Comparison of ENCODE assay signal across 24 cellular contexts in the genomic region with DNA sequence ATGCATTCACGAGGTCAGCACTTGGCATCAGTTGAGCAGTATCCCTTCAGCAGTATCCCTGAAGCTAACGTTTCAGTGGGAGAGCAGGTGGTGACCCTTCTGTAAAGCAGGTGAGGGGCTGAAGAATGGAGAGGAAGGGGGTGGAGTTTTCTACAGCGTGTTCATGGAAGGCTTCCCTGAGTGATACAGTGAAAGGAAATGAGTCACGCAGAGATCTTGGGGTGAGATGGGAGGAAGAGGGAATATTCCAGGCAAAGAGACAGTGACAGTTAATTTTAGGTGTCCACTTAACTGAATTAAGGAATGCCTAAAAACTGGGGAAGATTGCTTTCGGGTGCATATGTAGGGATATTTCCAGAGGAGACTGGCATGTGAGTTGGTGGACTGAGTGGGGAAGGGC. TPM values are rescaled to one million over a fixed set of nuclear protein-coding genes. Genes with fewer than 3 reads are reported as not detected.
DNase-seq lines count a peak whose midpoint lies in the region; ATAC-seq, FAIRE-seq and TF ChIP-seq lines count a peak whose summit lies in the region.
"Had no signal": no experiment of that assay in that cellular context is flagged by ENCODE, and none has a peak within 500 bp of the region (broad histone marks: within the 10 kb centered on the region; RNA-seq: fewer than 3 reads in every experiment).

No MANE protein-coding gene starts in this region.

- ATAC-seq in foreskin keratinocyte (peak; percentile 37), GM18868 (IDR thresholded peaks at IDR 0.05; ENCODE audit: unreplicated experiment) (no peak)
- ATAC-seq: A549, GM23338, SK-N-SH treated with all-trans-retinoic acid at 6 μM for 48 hours, T-cell had no signal

- peak; percentile 59 for FAIRE-seq in RCC 7860 (lab: Jason Lieb, UNC)
- FAIRE-seq: A549 had no signal

- peaks cover 5% of the 10 kb centered on the region for H3K27me3 ChIP-seq in foreskin keratinocyte
- H3K27me3 ChIP-seq: MG63 had no signal

- no peak overlapping the region for H3K27ac ChIP-seq in foreskin keratinocyte
- H3K27ac ChIP-seq: A549, KMS-11 had no signal

- no peaks in the 10 kb centered on the region for H3K4me1 ChIP-seq in foreskin keratinocyte
- H3K4me1 ChIP-seq: A549 had no signal

- no peak for TF ChIP-seq CTCF in foreskin keratinocyte (conservative IDR thresholded peaks at IDR 0.05)

- DNase-seq in AG08395 (ENCODE audit: low spot score) (peak; percentile 26), HCEC 1CT (peak; percentile 30), RCC 7860 (ENCODE audit: low spot score) (peak; percentile 47), foreskin keratinocyte (peak in 1 of 2 donors; percentile 9), midbrain (lab: John Stamatoyannopoulos, UW) (no peak), NCI-H524 treated with DMSO at 0.1 percent for 48 hours (lab: John Stamatoyannopoulos, UW) (no peak), NCI-H446 treated with DMSO at 0.1 percent for 48 hours (lab: John Stamatoyannopoulos, UW) (no peak)
- DNase-seq: C1 segment of cervical spinal cord; CD8-positive, alpha-beta memory T cell; DMS53; MG63; NCI-H1048; NCI-H1436 treated with DMSO at 0.1 percent for 48 hours; NCI-H2029 treated with DMSO at 0.1 percent for 48 hours; NCI-H748 treated with DMSO at 0.1 percent for 48 hours; NK-92 treated with Interleukin-12 subunit alpha and Interleukin-12 subunit beta, amount 100 ng/mL, for 24 hours; SIG-M5; T-cell had no signal

RNA-seq across cellular contexts. Expression of gene TAS2R1, which starts 25.7 kb away (rescaled TPM):
- not detected in 2 replicates for total RNA-seq in foreskin keratinocyte
- not detected in 2 replicates for polyA plus RNA-seq in foreskin keratinocyte
- total RNA-seq: CD8-positive, alpha-beta memory T cell; GM23338; NCI-H460; T-cell had no signal
- polyA plus RNA-seq: A549; CD8-positive, alpha-beta memory T cell had no signal

RNA-seq across cellular contexts. Expression of gene SEMA5A, which starts 58.5 kb away (rescaled TPM):
- total RNA-seq in foreskin keratinocyte, result 1.9 and 4.1 TPM in 2 replicates
- polyA plus RNA-seq in foreskin keratinocyte, result 0.26 and 0.51 TPM in 2 replicates
- total RNA-seq: CD8-positive, alpha-beta memory T cell had no signal
- polyA plus RNA-seq: A549; CD8-positive, alpha-beta memory T cell had no signal

Comparison
In these comparisons a context has a peak if more than half of its experiments do, and no peak if none do; other contexts are left out.
1. DNase-seq: peak in AG08395 (single experiment), HCEC 1CT (single experiment) and RCC 7860 (single experiment); none in midbrain (single experiment), NCI-H524 treated with DMSO at 0.1 percent for 48 hours (single experiment) and NCI-H446 treated with DMSO at 0.1 percent for 48 hours (single experiment).